In genomic region chr15:84716036-84716732, GRCh38 we compare ENCODE assay signal across 1 cellular context.
TF ChIP-seq lines count a peak whose summit lies in the region.

Gene SEC11A, minus strand, starts transcription at chr15:84716139. Its CDS starts 64 bp downstream, at chr15:84716075.

TF ChIP-seq in K562, 482 proteins besides CTCF, POLR2A, EP300 and RAD21 (continued from another document and continues in another):
- TF ChIP-seq THRA (IDR thresholded peaks at IDR 0.05) (no peak), ZNF668 (CRISPR knock-in tag; IDR thresholded peaks at IDR 0.05) (no peak), ZNF175 (CRISPR knock-in tag; IDR thresholded peaks at IDR 0.05; ENCODE audit: low read depth) (no peak), WHSC1 (IDR thresholded peaks at IDR 0.05; ENCODE audit: low read length) (no peak), ZNF592 (IDR thresholded peaks at IDR 0.05) (no peak), ZNF12 (CRISPR knock-in tag; IDR thresholded peaks at IDR 0.05) (0 out of 2 replicates have a peak, but pooled peaks have one; percentile 51), ZNF584 (CRISPR knock-in tag; IDR thresholded peaks at IDR 0.05; ENCODE audit: low read depth) (no peak), ZNF232 (CRISPR knock-in tag; IDR thresholded peaks at IDR 0.05) (peak; percentile 48; the same call in 1 of the 2 replicates), IRF2 (CRISPR knock-in tag; IDR thresholded peaks at IDR 0.05) (no peak), NFATC3 (IDR thresholded peaks at IDR 0.05) (no peak), EHMT2 (IDR thresholded peaks at IDR 0.05) (no peak), CREB5 (CRISPR knock-in tag; IDR thresholded peaks at IDR 0.05) (no peak), HEY1 (CRISPR knock-in tag; IDR thresholded peaks at IDR 0.05; ENCODE audit: borderline replicate concordance) (no peak), RBM22 (IDR thresholded peaks at IDR 0.05; ENCODE audit: low read depth, low read length, poor library complexity, severe bottlenecking) (peak; percentile 47), CREBBP (IDR thresholded peaks at IDR 0.05; ENCODE audit: low read depth, low read length) (no peak), SPI1 (IDR thresholded peaks at IDR 0.05; ENCODE audit: borderline replicate concordance, low read depth, low read length) (peak; percentile 74), NR2F6 (CRISPR knock-in tag; IDR thresholded peaks at IDR 0.05) (no peak), GTF3C2 (IDR thresholded peaks at IDR 0.05; ENCODE audit: borderline replicate concordance, extremely low read depth, insufficient read length) (no peak), TAF15 (IDR thresholded peaks at IDR 0.05; ENCODE audit: low read depth, low read length) (no peak), L3MBTL2 (IDR thresholded peaks at IDR 0.05) (peak; percentile 71), ZNF778 (CRISPR knock-in tag; IDR thresholded peaks at IDR 0.05) (no peak), FOSL1 (tag; conservative IDR thresholded peaks at IDR 0.05) (peak; percentile 42; the same call in 1 of the 2 replicates), PYGO2 (tag; IDR thresholded peaks at IDR 0.05) (no peak), RAD51 (IDR thresholded peaks at IDR 0.05; ENCODE audit: borderline replicate concordance, low read depth) (no peak), TAF1 (IDR thresholded peaks at IDR 0.05; ENCODE audit: control insufficient read depth, extremely low read depth, insufficient read depth, low read length, severe bottlenecking) (peak; percentile 92), JUND (IDR thresholded peaks at IDR 0.05; ENCODE audit: borderline replicate concordance, low read depth, low read length) (peak; percentile 65), JUND (tag; IDR thresholded peaks at IDR 0.05; ENCODE audit: borderline replicate concordance, low read depth, low read length) (no peak; the same call in 2 of the 3 replicates), ZNF431 (CRISPR knock-in tag; IDR thresholded peaks at IDR 0.05) (no peak), MECOM (CRISPR knock-in tag; IDR thresholded peaks at IDR 0.05) (no peak), ERF (CRISPR knock-in tag; IDR thresholded peaks at IDR 0.05) (peak; percentile 86; the same call in 1 of the 2 replicates), RFX1 (IDR thresholded peaks at IDR 0.05) (no peak), SMAD1 (IDR thresholded peaks at IDR 0.05; ENCODE audit: low read depth, low read length, partially characterized antibody) (no peak), AFF1 (IDR thresholded peaks at IDR 0.05; ENCODE audit: low read depth in 1 of 2, partially characterized antibody in 2 of 2) (peak in 1 of 2 experiments; percentile 63), ZBTB40 (IDR thresholded peaks at IDR 0.05) (peak; percentile 99), ZBTB40 (CRISPR knock-in tag; IDR thresholded peaks at IDR 0.05) (no peak), ZNF766 (CRISPR knock-in tag; conservative IDR thresholded peaks at IDR 0.05) (peak; percentile 81; the same call in 1 of the 2 replicates), SMARCC2 (IDR thresholded peaks at IDR 0.05; ENCODE audit: low read depth) (no peak)
